In the genomic region with DNA sequence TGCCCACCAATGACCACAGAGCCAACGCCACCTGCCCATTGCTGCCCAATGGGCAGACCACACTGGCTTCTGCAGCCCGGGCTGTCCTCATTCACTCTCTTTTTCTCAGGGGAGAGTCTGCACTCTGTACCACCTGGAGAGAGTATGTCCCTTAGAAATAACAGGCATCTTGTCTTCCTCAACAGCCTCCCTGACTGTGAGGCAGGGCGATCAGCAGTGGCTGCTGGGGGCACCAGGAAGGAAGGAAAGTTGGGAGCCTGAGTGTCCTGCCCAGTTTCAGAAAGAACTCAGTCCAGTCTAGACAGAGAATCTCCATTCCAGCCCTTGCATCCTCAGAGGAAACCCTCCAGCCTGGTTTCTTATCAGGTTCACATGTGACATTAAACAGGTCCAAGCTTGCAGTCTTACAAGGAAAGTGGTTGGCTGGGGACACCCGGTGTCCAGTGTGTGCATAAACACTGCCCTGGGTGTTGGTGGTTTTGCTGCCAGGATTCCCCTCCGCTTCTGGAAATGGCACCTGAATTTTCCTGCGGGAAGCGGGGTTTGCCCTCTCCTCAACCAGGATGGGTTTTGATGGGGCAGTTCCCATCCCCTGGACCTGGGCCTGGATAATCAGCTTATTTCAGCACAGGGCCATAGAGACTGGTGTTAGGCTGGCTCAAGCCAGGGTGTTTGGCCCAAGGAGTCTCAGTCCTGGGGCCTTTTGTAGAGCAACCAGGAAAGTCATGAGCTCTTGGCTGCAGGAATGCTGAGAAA, we compare ENCODE assay signal across 9 cellular contexts. TPM values are rescaled to one million over a fixed set of nuclear protein-coding genes. Genes with fewer than 3 reads are reported as not detected.
DNase-seq lines count a peak whose midpoint lies in the region; ATAC-seq and TF ChIP-seq lines count a peak whose summit lies in the region.
"Had no signal": no experiment of that assay in that cellular context is flagged by ENCODE, and none has a peak within 500 bp of the region (broad histone marks: within the 10 kb centered on the region; RNA-seq: fewer than 3 reads in every experiment).

No MANE protein-coding gene starts in this region.

- TF ChIP-seq RAD21 in Ishikawa (IDR thresholded peaks at IDR 0.05; ENCODE audit: low read depth), result peak; percentile 79

- DNase-seq in GM10248 (ENCODE audit: extremely low spot score) (no peak), cerebellar cortex (ENCODE audit: low spot score) (peak; percentile 11), left colon (no peak), transverse colon (no peak), activated gamma-delta T cell (lab: John Stamatoyannopoulos, UW) (no peak), NCI-H2227 treated with DMSO at 0.1 percent for 48 hours (lab: John Stamatoyannopoulos, UW) (no peak)

- intact Hi-C loops in left colon (cut with DNase I, micrococcal nuclease), result no loop called here
- intact Hi-C loops in transverse colon (cut with DNase I; ENCODE audit: low total_unique reads), result loop anchor here (1.0 kb wide), 1 partner anchor 124 kb away; no protein-coding TSS in a partner anchor

- H3K4me3 ChIP-seq in transverse colon, result no peak overlapping the region
- H3K4me3 ChIP-seq: SJSA1 had no signal

- no peak overlapping the region for H3K27ac ChIP-seq in transverse colon
- H3K27ac ChIP-seq: SJSA1 had no signal

- CTCF ChIA-PET in GM10248 (lab: Yijun Ruan, JAX), result interaction anchor here (1.0 to 1.8 kb wide), 6 partner anchors 13 to 305 kb away, joined by 3 to 8 read pairs (median 6); no protein-coding TSS in a partner anchor

- no peaks in the 10 kb centered on the region for H3K27me3 ChIP-seq in transverse colon
- H3K27me3 ChIP-seq: SJSA1 had no signal

- no peaks in the 10 kb centered on the region for H3K9me3 ChIP-seq in transverse colon
- H3K9me3 ChIP-seq: SJSA1 had no signal

- TF ChIP-seq EP300 in Ishikawa (IDR thresholded peaks at IDR 0.05; ENCODE audit: borderline replicate concordance) (no peak), transverse colon (IDR thresholded peaks at IDR 0.05; ENCODE audit: low read depth) (no peak)

- ATAC-seq in left colon (peak; percentile 71), GM19324 (IDR thresholded peaks at IDR 0.05; ENCODE audit: low FRiP score, unreplicated experiment) (no peak)

- in situ Hi-C loops in transverse colon (cut with MboI; ENCODE audit: low pct_ligation_motif_present in 1 of 4, low pct_unique_long_range_greater_than_20kb in 1 of 4, low sequenced_read_pairs in 3 of 4), result loop anchor here in 1 of 4 donors (25.0 kb wide), 1 partner anchor 170 kb away; no protein-coding TSS in a partner anchor

- peak; percentile 28 for TF ChIP-seq CTCF in GM10248 (IDR thresholded peaks at IDR 0.05; ENCODE audit: control extremely low read depth, extremely low read depth, low read depth, missing control alignments)
- peak; percentile 17 to 50 (median 36) for TF ChIP-seq CTCF in transverse colon (IDR thresholded peaks at IDR 0.05)

- peaks cover 0 to 3% (median 0%) of the 10 kb centered on the region in 4 donors for H3K4me1 ChIP-seq in transverse colon
- H3K4me1 ChIP-seq: SJSA1 had no signal

- 70% methylated on average over 7 of the region's 7 CpGs; no CpG with 5 or more reads in 1 of the 2 donors for WGBS in transverse colon (ENCODE audit: low coverage in 1 of 2), 2 donors

- TF ChIP-seq POLR2A in transverse colon (IDR thresholded peaks at IDR 0.05), result no peak

- POLR2A ChIA-PET in GM10248 (lab: Yijun Ruan, JAX), result no interaction called here

- no peaks in the 10 kb centered on the region for H3K36me3 ChIP-seq in transverse colon
- H3K36me3 ChIP-seq: SJSA1 had no signal

TF ChIP-seq in Ishikawa, 13 proteins besides CTCF, POLR2A, EP300 and RAD21:
- TF ChIP-seq CREB1 (IDR thresholded peaks at IDR 0.05; ENCODE audit: low read depth) (no peak), TAF1 (IDR thresholded peaks at IDR 0.05; ENCODE audit: low read depth) (no peak)
TF ChIP-seq in Ishikawa: peak in this region for 0.

RNA-seq across cellular contexts. Expression of a gene that starts 37.1 kb away (rescaled TPM):
- total RNA-seq in left colon (1 to 10 TPM; 1.6 to 4.5 TPM), transverse colon (1 to 10 TPM in 2 of 4 donors, not detected in 2; 2.9 to 4.1 TPM)
